Comparison of ENCODE assay signal across 12 cellular contexts in genomic region chr18:12288406-12288762, GRCh38. TPM values are rescaled to one million over a fixed set of nuclear protein-coding genes. Genes with fewer than 3 reads are reported as not detected.
DNase-seq lines count a peak whose midpoint lies in the region; ATAC-seq, FAIRE-seq and TF ChIP-seq lines count a peak whose summit lies in the region.
"Had no signal": no experiment of that assay in that cellular context is flagged by ENCODE, and none has a peak within 500 bp of the region (broad histone marks: within the 10 kb centered on the region; RNA-seq: fewer than 3 reads in every experiment).

No MANE protein-coding gene starts in this region.

- H3K4me1 Mint-ChIP-seq in progenitor cell of endocrine pancreas (ENCODE audit: low read depth) = peaks cover 10% of the 10 kb centered on the region
- H3K4me1 Mint-ChIP-seq in activated T-helper 2 cell treated with anti-CD3 and anti-CD28 coated beads, Interferon-gamma antibody, Interleukin-2, Interleukin-4, amounts not matched to agents 10 μg/mL and 5 μg/mL and 100 μg/mL, durations not matched to agents 14 hours and 24 hours and 36 hours (ENCODE audit: low read depth) = no peaks in the 10 kb centered on the region

- in situ Hi-C loops in K562 (cut with MboI) = no loop called here

- DNase-seq in BJ (ENCODE audit: low read depth) (no peak), K562 (ENCODE audit: extremely low read depth in 1 of 4, low spot score in 3 of 4) (no peak), left ventricle myocardium superior (no peak), progenitor cell of endocrine pancreas (ENCODE audit: low spot score, unreplicated experiment) (no peak), OCI-M1 (lab: John Stamatoyannopoulos, UW) (no peak), medulla oblongata (ENCODE audit: extremely low spot score) (no peak)
- no peak for DNase-seq in activated T-helper 2 cell treated with anti-CD3 and anti-CD28 coated beads, Interferon-gamma antibody, Interleukin-2, Interleukin-4, amounts not matched to agents 10 μg/mL and 5 μg/mL and 100 μg/mL, durations not matched to agents 14 hours and 24 hours and 36 hours (ENCODE audit: low spot score)
- DNase-seq: cortex of kidney, SIG-M5 had no signal

- H3K36me3 ChIP-seq in BJ (ENCODE audit: control insufficient read depth, insufficient read depth, low read length) (no peaks in the 10 kb centered on the region), K562 (ENCODE audit: control insufficient read depth, insufficient read depth, low read length) (no peaks in the 10 kb centered on the region)
- H3K36me3 ChIP-seq: neutrophil had no signal

- H3K36me3 Mint-ChIP-seq in progenitor cell of endocrine pancreas (ENCODE audit: insufficient read depth) = no peaks in the 10 kb centered on the region
- no peaks in the 10 kb centered on the region for H3K36me3 Mint-ChIP-seq in activated T-helper 2 cell treated with anti-CD3 and anti-CD28 coated beads, Interferon-gamma antibody, Interleukin-2, Interleukin-4, amounts not matched to agents 10 μg/mL and 5 μg/mL and 100 μg/mL, durations not matched to agents 14 hours and 24 hours and 36 hours (ENCODE audit: low read depth)

- ATAC-seq in K562 (peak; percentile 28), left ventricle myocardium superior (peak; percentile 21), HG03175 (IDR thresholded peaks at IDR 0.05; ENCODE audit: unreplicated experiment) (no peak)

- CTCF ChIA-PET in BJ (lab: Yijun Ruan, JAX) (interaction anchor here (0.8 to 2.2 kb wide), 6 partner anchors 10 to 21 kb away, joined by 3 to 9 read pairs (median 6); no protein-coding TSS in a partner anchor), K562 (lab: Yijun Ruan, JAX; ENCODE audit: low intra/inter-chr PET ratio) (no interaction called here)

- H3K4me3 ChIP-seq in BJ (ENCODE audit: low read depth, low read length) (peak overlapping the region; percentile 27), K562 (peak overlapping the region; percentile 33)

- peak overlapping the region; percentile 86 for H3K27ac Mint-ChIP-seq in progenitor cell of endocrine pancreas
- no peak overlapping the region for H3K27ac Mint-ChIP-seq in activated T-helper 2 cell treated with anti-CD3 and anti-CD28 coated beads, Interferon-gamma antibody, Interleukin-2, Interleukin-4, amounts not matched to agents 10 μg/mL and 5 μg/mL and 100 μg/mL, durations not matched to agents 14 hours and 24 hours and 36 hours
- H3K27ac Mint-ChIP-seq: CD14-positive monocyte had no signal

- no TSS peak for BruUV-seq in K562 (replicated peaks; lab: Mats Ljungman, UMichigan)

- H3K4me2 ChIP-seq in K562 (ENCODE audit: insufficient read depth, low read length) = peak overlapping the region; percentile 81

- H3K27ac ChIP-seq in K562 (ENCODE audit: extremely low read depth, low read depth, low read length) = no peak overlapping the region
- H3K27ac ChIP-seq: neutrophil had no signal

- no peak for TF ChIP-seq POLR2A in K562 (conservative IDR thresholded peaks at IDR 0.05)

- H3K4me1 ChIP-seq in K562 (replicated peaks in 1 of 2; ENCODE audit: control insufficient read depth in 2 of 2, insufficient read depth in 2 of 2, low read length in 2 of 2) = peaks cover 16 to 21% of the 10 kb centered on the region in 2 experiments; a peak in 4 of 5 replicates

- POLR2A ChIA-PET in BJ (lab: Charles Lee) = interaction anchor here (0.5 to 2.5 kb wide), 5 partner anchors 10 to 595 kb away, joined by 4 to 13 read pairs (median 5); no protein-coding TSS in a partner anchor
- POLR2A ChIA-PET in K562 (lab: Yijun Ruan, JAX) = interaction anchor here (0.7 to 1.7 kb wide), 3 partner anchors 89 to 583 kb away, joined by 3 to 5 read pairs (median 4); partner anchors contain the start of gene AFG3L2

- WGBS in K562 (ENCODE audit: insufficient coverage, low coverage, missing lambda C conversion rate) = 20% methylated on average over 10 of the region's 10 CpGs

- TF ChIP-seq CTCF in BJ (IDR thresholded peaks at IDR 0.05; ENCODE audit: insufficient read depth, low read depth, low read length) (no peak), K562 (IDR thresholded peaks at IDR 0.05 in 2 of 3, conservative IDR thresholded peaks at IDR 0.05 in 1 of 3; ENCODE audit: insufficient read depth in 2 of 3, low read depth in 1 of 3, low read length in 3 of 3) (no peak), progenitor cell of endocrine pancreas (IDR thresholded peaks at IDR 0.05; ENCODE audit: unreplicated experiment) (no peak)

- TF ChIP-seq RAD21 in K562 (CRISPR knock-in tag; conservative IDR thresholded peaks at IDR 0.05 in 1 of 2, IDR thresholded peaks at IDR 0.05 in 1 of 2) = no peak

- H3K79me2 ChIP-seq in K562 (ENCODE audit: control insufficient read depth, insufficient read depth, low read length) = no peaks in the 10 kb centered on the region

- intact Hi-C loops in K562 (cut with micrococcal nuclease) (loop anchor here (2.0 kb wide), 1 partner anchor 14 kb away; no protein-coding TSS in a partner anchor), left ventricle myocardium superior (cut with micrococcal nuclease) (no loop called here)
- intact Hi-C loops in activated T-helper 2 cell treated with anti-CD3 and anti-CD28 coated beads, Interferon-gamma antibody, Interleukin-2, Interleukin-4, amounts not matched to agents 10 μg/mL and 5 μg/mL and 100 μg/mL, durations not matched to agents 14 hours and 24 hours and 36 hours (cut with micrococcal nuclease) = no loop called here

- H3K27me3 ChIP-seq in BJ (ENCODE audit: control insufficient read depth, insufficient read depth, low read length) (no peaks in the 10 kb centered on the region), K562 (ENCODE audit: control insufficient read depth in 2 of 2, insufficient read depth in 2 of 2, low read length in 2 of 2) (no peaks in the 10 kb centered on the region)

- H3K9ac ChIP-seq in K562 (ENCODE audit: insufficient read depth in 1 of 2, low read depth in 2 of 2, low read length in 2 of 2) = peak overlapping the region; percentile 35 to 88; a peak in 3 of 4 replicates

- H3K9me1 ChIP-seq in K562 (ENCODE audit: control insufficient read depth, insufficient read depth, low read length) = no peaks in the 10 kb centered on the region

- H2AFZ ChIP-seq in K562 (ENCODE audit: low read depth, low read length) = peak overlapping the region; percentile 88

- H3K4me3 Mint-ChIP-seq in progenitor cell of endocrine pancreas (ENCODE audit: low read depth) = peak overlapping the region; percentile 78
- H3K4me3 Mint-ChIP-seq in activated T-helper 2 cell treated with anti-CD3 and anti-CD28 coated beads, Interferon-gamma antibody, Interleukin-2, Interleukin-4, amounts not matched to agents 10 μg/mL and 5 μg/mL and 100 μg/mL, durations not matched to agents 14 hours and 24 hours and 36 hours (ENCODE audit: low read depth) = no peak overlapping the region

- H4K20me1 ChIP-seq in K562 (replicated peaks; ENCODE audit: control insufficient read depth, insufficient read depth, low read length) = no peaks in the 10 kb centered on the region

- FAIRE-seq in K562 (lab: Jason Lieb, UNC) = no peak

- no peaks in the 10 kb centered on the region for H3K9me3 ChIP-seq in K562 (replicated peaks; ENCODE audit: control insufficient read depth, insufficient read depth, low read depth, low read length)
- H3K9me3 ChIP-seq: neutrophil had no signal

- H3K9me3 Mint-ChIP-seq in progenitor cell of endocrine pancreas (ENCODE audit: low read depth) = no peaks in the 10 kb centered on the region
- no peaks in the 10 kb centered on the region for H3K9me3 Mint-ChIP-seq in activated T-helper 2 cell treated with anti-CD3 and anti-CD28 coated beads, Interferon-gamma antibody, Interleukin-2, Interleukin-4, amounts not matched to agents 10 μg/mL and 5 μg/mL and 100 μg/mL, durations not matched to agents 14 hours and 24 hours and 36 hours

- peaks cover 61% of the 10 kb centered on the region for H3K27me3 Mint-ChIP-seq in progenitor cell of endocrine pancreas
- peaks cover 51% of the 10 kb centered on the region for H3K27me3 Mint-ChIP-seq in activated T-helper 2 cell treated with anti-CD3 and anti-CD28 coated beads, Interferon-gamma antibody, Interleukin-2, Interleukin-4, amounts not matched to agents 10 μg/mL and 5 μg/mL and 100 μg/mL, durations not matched to agents 14 hours and 24 hours and 36 hours (ENCODE audit: low read depth)

- no peak for TF ChIP-seq EP300 in K562 (IDR thresholded peaks at IDR 0.05; ENCODE audit: low read length)

RNA-seq across cellular contexts. Expression of gene TUBB6, which starts 19.7 kb away (rescaled TPM):
- polyA plus RNA-seq in BJ (2011; rRNA removed) = 537 and 765 TPM in 2 replicates
- polyA minus RNA-seq in BJ (2011; rRNA and poly(A)+ RNA removed) = 374 and 543 TPM in 2 replicates
- total RNA-seq in K562 (2011; cell fraction: chromatin; rRNA removed; ENCODE audit: low replicate concordance) = 58.9 and 87.5 TPM in 2 replicates
- 81.7 and 89.2 TPM in 2 replicates for total RNA-seq in K562 (2011; cell fraction: nucleolus; rRNA removed)
- total RNA-seq in K562 (2011; cell fraction: nucleoplasm; rRNA removed) = 55.3 and 62.8 TPM in 2 replicates
- 230 and 404 TPM in 2 replicates for total RNA-seq in K562 (2014; rRNA removed)
- total RNA-seq in K562 (2014; rRNA removed; fragmentation: Illumina TruSeq; extraction: Trizol) = 52.0 and 55.4 TPM in 2 replicates
- 80.2 and 81.1 TPM in 2 replicates for total RNA-seq in K562 (2015; rRNA removed; fragmentation: Illumina TruSeq; extraction: Trizol)
- total RNA-seq in K562 (2021) = 110 and 117 TPM in 2 replicates
- polyA plus RNA-seq in K562 (2011; rRNA removed) = 142 and 147 TPM in 2 replicates
- polyA plus RNA-seq in K562 (2011; cell fraction: cytosol; rRNA removed) = 201 and 540 TPM in 2 replicates
- 92.2 and 167 TPM in 2 replicates for polyA plus RNA-seq in K562 (2011; cell fraction: nucleus; rRNA removed)
- polyA plus RNA-seq in K562 (2012) = 130 and 170 TPM in 2 replicates
- 70.2 and 110 TPM in 2 replicates for polyA plus RNA-seq in K562 (2014; fragmentation: Illumina TruSeq; extraction: Trizol)
- polyA plus RNA-seq in K562 (2014; fragmentation: Nextera tagmentation; extraction: Ambion mirVana) = 10 to 100 TPM; 43.9 to 45.0 TPM
- polyA plus RNA-seq in K562 (2014; rRNA removed) = 223 and 254 TPM in 2 replicates
- 79.0 and 140 TPM in 2 replicates for polyA minus RNA-seq in K562 (2011; rRNA and poly(A)+ RNA removed)
- 123 and 146 TPM in 2 replicates for polyA minus RNA-seq in K562 (2011; cell fraction: cytosol; rRNA and poly(A)+ RNA removed)
- polyA minus RNA-seq in K562 (2011; cell fraction: nucleus; rRNA and poly(A)+ RNA removed) = 50.9 and 51.2 TPM in 2 replicates
- 82.0 TPM for total RNA-seq in left ventricle myocardium superior
- 7.2 and 10.7 TPM in 2 replicates for total RNA-seq in progenitor cell of endocrine pancreas
- total RNA-seq in activated T-helper 2 cell treated with anti-CD3 and anti-CD28 coated beads, Interferon-gamma antibody, Interleukin-2, Interleukin-4, amounts not matched to agents 10 μg/mL and 5 μg/mL and 100 μg/mL, durations not matched to agents 14 hours and 24 hours and 36 hours = 54.2 and 57.2 TPM in 2 replicates

RNA-seq across cellular contexts. Expression of gene CIDEA, which starts 34.2 kb away (rescaled TPM):
- polyA plus RNA-seq in BJ (2011; rRNA removed) = not detected in 2 replicates
- not detected in 2 replicates for polyA minus RNA-seq in BJ (2011; rRNA and poly(A)+ RNA removed)
- total RNA-seq in K562 (2011; cell fraction: chromatin; rRNA removed; ENCODE audit: low replicate concordance) = not detected in 2 replicates
- not detected in 2 replicates for total RNA-seq in K562 (2011; cell fraction: nucleolus; rRNA removed)
- not detected in 2 replicates for total RNA-seq in K562 (2011; cell fraction: nucleoplasm; rRNA removed)
- not detected in 2 replicates for total RNA-seq in K562 (2014; rRNA removed)
- total RNA-seq in K562 (2014; rRNA removed; fragmentation: Illumina TruSeq; extraction: Trizol) = not detected in 2 replicates
- total RNA-seq in K562 (2015; rRNA removed; fragmentation: Illumina TruSeq; extraction: Trizol) = not detected in 2 replicates
- total RNA-seq in K562 (2021) = not detected in 2 replicates
- not detected in 2 replicates for polyA plus RNA-seq in K562 (2011; rRNA removed)
- not detected in 2 replicates for polyA plus RNA-seq in K562 (2011; cell fraction: cytosol; rRNA removed)
- not detected in 2 replicates for polyA plus RNA-seq in K562 (2011; cell fraction: nucleus; rRNA removed)
- polyA plus RNA-seq in K562 (2012) = not detected in 2 replicates
- polyA plus RNA-seq in K562 (2014; fragmentation: Illumina TruSeq; extraction: Trizol) = not detected in 2 replicates
- polyA plus RNA-seq in K562 (2014; fragmentation: Nextera tagmentation; extraction: Ambion mirVana) = not detected
- not detected in 2 replicates for polyA plus RNA-seq in K562 (2014; rRNA removed)
- polyA minus RNA-seq in K562 (2011; rRNA and poly(A)+ RNA removed) = not detected in 2 replicates
- not detected in 2 replicates for polyA minus RNA-seq in K562 (2011; cell fraction: cytosol; rRNA and poly(A)+ RNA removed)
- not detected in 2 replicates for polyA minus RNA-seq in K562 (2011; cell fraction: nucleus; rRNA and poly(A)+ RNA removed)
- 0.52 TPM for total RNA-seq in left ventricle myocardium superior
- total RNA-seq in progenitor cell of endocrine pancreas = not detected in 2 replicates
- not detected in 2 replicates for total RNA-seq in activated T-helper 2 cell treated with anti-CD3 and anti-CD28 coated beads, Interferon-gamma antibody, Interleukin-2, Interleukin-4, amounts not matched to agents 10 μg/mL and 5 μg/mL and 100 μg/mL, durations not matched to agents 14 hours and 24 hours and 36 hours
- polyA plus RNA-seq: CD14-positive monocyte had no signal
